In genomic region chr11:123057604-123058305, GRCh38 we compare ENCODE assay signal across 10 cellular contexts. TPM values are rescaled to one million over a fixed set of nuclear protein-coding genes. Genes with fewer than 3 reads are reported as not detected.
DNase-seq lines count a peak whose midpoint lies in the region; ATAC-seq and TF ChIP-seq lines count a peak whose summit lies in the region.
"Had no signal": no experiment of that assay in that cellular context is flagged by ENCODE, and none has a peak within 500 bp of the region (broad histone marks: within the 10 kb centered on the region; RNA-seq: fewer than 3 reads in every experiment).

No MANE protein-coding gene starts in this region.

- H3K4me1 ChIP-seq in OCI-LY3 (ENCODE audit: low read length), result peaks cover 19% of the 10 kb centered on the region
- H3K4me1 ChIP-seq in smooth muscle cell (ENCODE audit: low read depth), result peaks cover 28% of the 10 kb centered on the region

- H3K4me1 Mint-ChIP-seq in activated CD4-positive, alpha-beta T cell treated with anti-CD3 and anti-CD28 coated beads, Interleukin-2, amount 10 ng/mL, durations not matched to agents 7 days and 5 days, result peaks cover 45% of the 10 kb centered on the region
- peaks cover 66 to 69% of the 10 kb centered on the region in 2 donors for H3K4me1 Mint-ChIP-seq in effector memory CD8-positive, alpha-beta T cell (ENCODE audit: low read depth in 2 of 2)

- peaks cover 73% of the 10 kb centered on the region for H4K20me1 ChIP-seq in OCI-LY3 (ENCODE audit: insufficient read depth, low read length)
- peaks cover 78% of the 10 kb centered on the region for H4K20me1 ChIP-seq in smooth muscle cell (ENCODE audit: low read depth)

- H3K9me3 Mint-ChIP-seq in activated CD4-positive, alpha-beta T cell treated with anti-CD3 and anti-CD28 coated beads, Interleukin-2, amount 10 ng/mL, durations not matched to agents 7 days and 5 days, result no peaks in the 10 kb centered on the region
- no peaks in the 10 kb centered on the region for H3K9me3 Mint-ChIP-seq in effector memory CD8-positive, alpha-beta T cell

- H3K27me3 ChIP-seq in OCI-LY3 (ENCODE audit: low read depth, low read length), result no peaks in the 10 kb centered on the region
- no peaks in the 10 kb centered on the region for H3K27me3 ChIP-seq in smooth muscle cell (ENCODE audit: low read depth)
- H3K27me3 ChIP-seq: cardiac muscle cell had no signal

- H3K4me3 ChIP-seq in OCI-LY3 (ENCODE audit: low read length) (no peak overlapping the region), smooth muscle cell (no peak overlapping the region)
- H3K4me3 ChIP-seq: cardiac muscle cell had no signal

- H3K27me3 Mint-ChIP-seq in activated CD4-positive, alpha-beta T cell treated with anti-CD3 and anti-CD28 coated beads, Interleukin-2, amount 10 ng/mL, durations not matched to agents 7 days and 5 days, result no peaks in the 10 kb centered on the region
- H3K27me3 Mint-ChIP-seq in effector memory CD8-positive, alpha-beta T cell, result no peaks in the 10 kb centered on the region

- H3K4me3 Mint-ChIP-seq in activated CD4-positive, alpha-beta T cell treated with anti-CD3 and anti-CD28 coated beads, Interleukin-2, amount 10 ng/mL, durations not matched to agents 7 days and 5 days, result peak overlapping the region; percentile 100
- peak overlapping the region; percentile 99 to 100 for H3K4me3 Mint-ChIP-seq in effector memory CD8-positive, alpha-beta T cell

- H3K9me3 ChIP-seq in OCI-LY3 (ENCODE audit: insufficient read depth, low read length) (no peaks in the 10 kb centered on the region), smooth muscle cell (replicated peaks; ENCODE audit: low read depth) (no peaks in the 10 kb centered on the region)

- ATAC-seq in effector memory CD8-positive, alpha-beta T cell (replicated peaks), result no peak
- no peak for ATAC-seq in GM21447 (IDR thresholded peaks at IDR 0.05; ENCODE audit: unreplicated experiment)

- H3K27ac Mint-ChIP-seq in activated CD4-positive, alpha-beta T cell treated with anti-CD3 and anti-CD28 coated beads, Interleukin-2, amount 10 ng/mL, durations not matched to agents 7 days and 5 days, result peak overlapping the region; percentile 78
- H3K27ac Mint-ChIP-seq in effector memory CD8-positive, alpha-beta T cell, result peak overlapping the region; percentile 99 to 100

- H3K27ac ChIP-seq in OCI-LY3 (ENCODE audit: low read length), result peak overlapping the region; percentile 92
- H3K27ac ChIP-seq in smooth muscle cell (ENCODE audit: low read depth), result peak overlapping the region; percentile 99

- H3K9ac ChIP-seq in OCI-LY3 (ENCODE audit: low read length), result no peak overlapping the region
- no peak overlapping the region for H3K9ac ChIP-seq in smooth muscle cell (ENCODE audit: low read depth)

- CTCF ChIA-PET in activated CD4-positive, alpha-beta T cell treated with anti-CD3 and anti-CD28 coated beads, Interleukin-2, amount 10 ng/mL, durations not matched to agents 7 days and 5 days (lab: Charles Lee), result interaction anchor here (0.7 to 1.3 kb wide), 7 partner anchors 12 to 393 kb away, joined by 3 to 6 read pairs (median 3); partner anchors contain the start of gene BSX

- no peak overlapping the region for H2AFZ ChIP-seq in OCI-LY3 (ENCODE audit: low read depth, low read length)
- H2AFZ ChIP-seq in smooth muscle cell (ENCODE audit: low read depth), result no peak overlapping the region

- no peak overlapping the region for H3K4me2 ChIP-seq in OCI-LY3 (ENCODE audit: low read length)
- H3K4me2 ChIP-seq in smooth muscle cell, result no peak overlapping the region

- DNase-seq in activated CD4-positive, alpha-beta T cell treated with anti-CD3 and anti-CD28 coated beads, Interleukin-2, amount 10 ng/mL, durations not matched to agents 7 days and 5 days, result no peak
- no peak for DNase-seq in activated CD4-positive, alpha-beta T cell treated with anti-CD3 and anti-CD28 coated beads, Interleukin-2, amount 50 U/mL, for 1 hour
- no peak for DNase-seq in effector memory CD8-positive, alpha-beta T cell
- no peak for DNase-seq in smooth muscle cell (lab: John Stamatoyannopoulos, UW; ENCODE audit: unreplicated experiment)
- DNase-seq in LoVo (ENCODE audit: low spot score), result no peak
- DNase-seq in NCI-H2081 treated with DMSO at 0.1 percent for 48 hours (lab: John Stamatoyannopoulos, UW), result no peak
- DNase-seq: NCI-H510A treated with DMSO at 0.1 percent for 48 hours had no signal

- peaks cover 73% of the 10 kb centered on the region for H3K36me3 ChIP-seq in OCI-LY3 (replicated peaks; ENCODE audit: low read depth, low read length)
- H3K36me3 ChIP-seq in smooth muscle cell (ENCODE audit: low read depth), result peaks cover 28% of the 10 kb centered on the region

- H3K79me2 ChIP-seq in OCI-LY3 (ENCODE audit: low read length), result peaks cover 52% of the 10 kb centered on the region
- peaks cover 38% of the 10 kb centered on the region for H3K79me2 ChIP-seq in smooth muscle cell (ENCODE audit: low read depth)

- H3K36me3 Mint-ChIP-seq in activated CD4-positive, alpha-beta T cell treated with anti-CD3 and anti-CD28 coated beads, Interleukin-2, amount 10 ng/mL, durations not matched to agents 7 days and 5 days (ENCODE audit: low read depth), result peaks cover 78% of the 10 kb centered on the region
- peaks cover 98% of the 10 kb centered on the region for H3K36me3 Mint-ChIP-seq in effector memory CD8-positive, alpha-beta T cell (ENCODE audit: insufficient read depth)

- WGBS in smooth muscle cell (ENCODE audit: low lambda C conversion rate), result 92% methylated on average over 5 of the region's 5 CpGs

- POLR2A ChIA-PET in activated CD4-positive, alpha-beta T cell treated with anti-CD3 and anti-CD28 coated beads, Interleukin-2, amount 10 ng/mL, durations not matched to agents 7 days and 5 days (lab: Charles Lee), result no interaction called here

- TF ChIP-seq CTCF in OCI-LY3 (IDR thresholded peaks at IDR 0.05; ENCODE audit: low read depth, low read length) (no peak), smooth muscle cell (IDR thresholded peaks at IDR 0.05; ENCODE audit: borderline replicate concordance, insufficient read depth, poor library complexity, severe bottlenecking) (no peak)

- H3F3A ChIP-seq in smooth muscle cell (ENCODE audit: low read depth), result peaks cover 58% of the 10 kb centered on the region

RNA-seq across cellular contexts. Expression of gene HSPA8, which starts 4.2 kb away (rescaled TPM):
- 1,000 to 10,000 TPM; 2,083 to 2,541 TPM for total RNA-seq in activated CD4-positive, alpha-beta T cell treated with anti-CD3 and anti-CD28 coated beads, Interleukin-2, amount 10 ng/mL, durations not matched to agents 7 days and 5 days
- 1,212 and 1,497 TPM in 2 replicates for total RNA-seq in smooth muscle cell
- polyA plus RNA-seq in smooth muscle cell, result 449 and 471 TPM in 2 replicates
